9 cellular contexts compared by ENCODE assay signal in the genomic region with DNA sequence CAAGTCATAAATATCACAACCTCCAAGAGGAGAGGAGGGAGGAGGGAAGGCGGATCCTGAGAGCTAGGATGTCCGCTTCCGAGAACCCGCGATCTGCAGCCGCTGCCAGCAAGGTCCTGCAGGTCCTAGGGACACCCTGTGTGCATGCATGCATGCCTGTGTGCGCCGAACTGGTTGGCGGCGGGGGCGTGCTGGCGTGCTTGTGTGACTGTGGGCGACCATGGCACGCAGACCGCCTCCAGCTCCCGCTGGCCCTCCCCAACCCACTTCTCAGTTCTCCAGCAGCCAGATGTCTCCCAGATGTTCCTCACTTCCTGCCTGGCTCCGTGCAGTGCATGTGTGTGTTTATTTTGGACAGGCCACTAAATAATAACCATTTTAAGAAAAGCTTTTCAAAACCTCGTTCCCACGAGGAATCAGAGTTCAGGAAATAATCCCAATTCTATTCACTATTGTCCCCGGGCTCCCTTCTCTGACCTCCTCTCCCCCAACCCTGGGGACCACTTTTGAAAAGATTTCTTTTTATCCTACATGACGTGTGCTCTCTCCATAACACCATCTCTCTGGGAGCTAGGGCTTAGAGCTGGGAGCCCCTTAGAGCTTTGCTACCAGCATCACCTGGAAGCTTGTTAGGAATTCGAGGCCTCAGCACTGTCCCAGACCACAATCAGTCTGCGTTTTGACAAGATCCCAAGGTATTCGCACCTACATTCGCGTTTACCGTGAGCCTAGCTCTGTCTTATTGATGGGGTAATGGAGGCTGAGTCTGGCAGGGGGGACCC. TPM values are rescaled to one million over a fixed set of nuclear protein-coding genes. Genes with fewer than 3 reads are reported as not detected.
A peak's percentile ranks its signal among the peaks of the same experiment; 100 is the strongest.
DNase-seq lines count a peak whose midpoint lies in the region; ATAC-seq and TF ChIP-seq lines count a peak whose summit lies in the region.
"Had no signal": no experiment of that assay in that cellular context is flagged by ENCODE, and none has a peak within 500 bp of the region (broad histone marks: within the 10 kb centered on the region; RNA-seq: fewer than 3 reads in every experiment).

No MANE protein-coding gene starts in this region.

- H3K4me3 Mint-ChIP-seq in activated T-cell treated with anti-CD3 and anti-CD28 coated beads, Interleukin-2, amount 50 U/mL, for 4 hours, result no peak overlapping the region

- ATAC-seq in activated T-cell treated with anti-CD3 and anti-CD28 coated beads, Interleukin-2, amount 50 U/mL, for 4 hours, result no peak

- no peaks in the 10 kb centered on the region for H3K9me3 Mint-ChIP-seq in activated T-cell treated with anti-CD3 and anti-CD28 coated beads, Interleukin-2, amount 50 U/mL, for 4 hours

- peak; percentile 55 for DNase-seq in BE2C
- peak; percentile 98 for DNase-seq in RPMI7951 (ENCODE audit: low read depth)
- peak; percentile 76 to 96 for DNase-seq in fibroblast of lung (ENCODE audit: low read depth in 2 of 2)
- peak; percentile 67 to 76 (median 70) for DNase-seq in ovary
- no peak for DNase-seq in NCI-H1436 treated with DMSO at 0.1 percent for 48 hours (lab: John Stamatoyannopoulos, UW)
- DNase-seq in activated T-cell treated with anti-CD3 and anti-CD28 coated beads, Interleukin-2, amount 50 U/mL, for 4 hours, result no peak
- DNase-seq in NCI-H748 treated with DMSO at 0.1 percent for 48 hours (lab: John Stamatoyannopoulos, UW), result no peak
- no peak for DNase-seq in KG1 (lab: John Stamatoyannopoulos, UW)
- DNase-seq: activated T-cell treated with anti-CD3 and anti-CD28 coated beads, Interleukin-2, amount 50 U/mL, for 48 hours had no signal

- H3K27ac ChIP-seq in fibroblast of lung (ENCODE audit: insufficient read depth, low read length) (peak overlapping the region; percentile 78), ovary (peak overlapping the region; percentile 9 to 69)

- H3K4me1 ChIP-seq in BE2C, result peaks cover 85% of the 10 kb centered on the region
- H3K4me1 ChIP-seq in fibroblast of lung (ENCODE audit: control insufficient read depth, extremely low read depth, insufficient read depth, low read length), result peaks cover 25% of the 10 kb centered on the region
- peaks cover 16% of the 10 kb centered on the region for H3K4me1 ChIP-seq in ovary (ENCODE audit: insufficient read depth)

- H3K27me3 ChIP-seq in BE2C (no peaks in the 10 kb centered on the region), fibroblast of lung (ENCODE audit: control insufficient read depth, insufficient read depth, low read length) (no peaks in the 10 kb centered on the region), ovary (no peaks in the 10 kb centered on the region)

- H3K9me3 ChIP-seq in BE2C, result no peaks in the 10 kb centered on the region
- no peaks in the 10 kb centered on the region for H3K9me3 ChIP-seq in fibroblast of lung (ENCODE audit: control insufficient read depth, insufficient read depth, low read depth, low read length)
- H3K9me3 ChIP-seq in ovary, result no peaks in the 10 kb centered on the region

- H3K79me2 ChIP-seq in fibroblast of lung (ENCODE audit: control insufficient read depth, insufficient read depth, low read length), result no peaks in the 10 kb centered on the region

- TF ChIP-seq EP300 in ovary (IDR thresholded peaks at IDR 0.05), result no peak

- H3K9ac ChIP-seq in fibroblast of lung (ENCODE audit: insufficient read depth, low read length), result no peak overlapping the region

- H3K4me2 ChIP-seq in fibroblast of lung (ENCODE audit: extremely low read depth, insufficient read depth, low read length), result peak overlapping the region; percentile 18

- 7 to 9% (median 7%) methylated on average over 27 of the region's 27 CpGs for WGBS in ovary, 3 donors

- H3K27me3 Mint-ChIP-seq in activated T-cell treated with anti-CD3 and anti-CD28 coated beads, Interleukin-2, amount 50 U/mL, for 4 hours (ENCODE audit: low read depth), result peaks cover 4% of the 10 kb centered on the region

- no peak overlapping the region for H3K4me3 ChIP-seq in BE2C (ENCODE audit: low read depth, low read length)
- H3K4me3 ChIP-seq in fibroblast of lung (replicated peaks in 1 of 4; ENCODE audit: control extremely low read depth in 1 of 4, insufficient read depth in 1 of 4, low read depth in 3 of 4, low read length in 4 of 4), result peak overlapping the region in 2 of 4 experiments; percentile 11 to 46
- H3K4me3 ChIP-seq in ovary, result peak overlapping the region; percentile 29

- TF ChIP-seq POLR2A in ovary (IDR thresholded peaks at IDR 0.05), result no peak

- H4K20me1 ChIP-seq in fibroblast of lung (ENCODE audit: control insufficient read depth, extremely low read depth, insufficient read depth, low read length), result no peaks in the 10 kb centered on the region

- no peaks in the 10 kb centered on the region for H3K36me3 Mint-ChIP-seq in activated T-cell treated with anti-CD3 and anti-CD28 coated beads, Interleukin-2, amount 50 U/mL, for 4 hours (ENCODE audit: insufficient read depth)

- H3K36me3 ChIP-seq in BE2C (peaks cover 39% of the 10 kb centered on the region), fibroblast of lung (ENCODE audit: control insufficient read depth, insufficient read depth, low read length) (no peaks in the 10 kb centered on the region), ovary (no peaks in the 10 kb centered on the region)

- H2AFZ ChIP-seq in fibroblast of lung (ENCODE audit: low read length), result peak overlapping the region; percentile 15

- H3K4me1 Mint-ChIP-seq in activated T-cell treated with anti-CD3 and anti-CD28 coated beads, Interleukin-2, amount 50 U/mL, for 4 hours (ENCODE audit: low read depth), result no peaks in the 10 kb centered on the region

- TF ChIP-seq CTCF in BE2C (IDR thresholded peaks at IDR 0.05; ENCODE audit: low read depth, low read length) (no peak), fibroblast of lung (conservative IDR thresholded peaks at IDR 0.05 in 1 of 2, IDR thresholded peaks at IDR 0.05 in 1 of 2; ENCODE audit: low read depth in 1 of 2, low read length in 2 of 2) (no peak), ovary (IDR thresholded peaks at IDR 0.05) (no peak)

- intact Hi-C loops in ovary (cut with DNase I), result no loop called here

RNA-seq across cellular contexts. Expression of a gene that starts 32.5 kb away (rescaled TPM):
- 181 TPM for polyA plus RNA-seq in BE2C (2012; ENCODE audit: insufficient read depth, insufficient read length, low read depth)
- 19.3 and 25.3 TPM in 2 replicates for total RNA-seq in RPMI7951 (2014; rRNA removed; shearing (Covaris generic))
- total RNA-seq in fibroblast of lung (36.0 and 60.8 TPM in 2 replicates), ovary (10 to 100 TPM in 1 of 7 donors, 1 to 10 TPM in 6; 3.7 to 48.0 (median 6.8) TPM)
- polyA plus RNA-seq in fibroblast of lung (2.5 and 5.5 TPM in 2 replicates), ovary (1 to 10 TPM; 2.7 to 4.2 TPM)
- 4.6 and 8.3 TPM in 2 replicates for polyA plus RNA-seq in fibroblast of lung (2012)
- 15.2 and 25.2 TPM in 2 replicates for polyA minus RNA-seq in fibroblast of lung (ENCODE audit: low replicate concordance)
- under 1 TPM; 0.26 to 0.43 (median 0.35) TPM for total RNA-seq in activated T-cell treated with anti-CD3 and anti-CD28 coated beads, Interleukin-2, amount 50 U/mL, for 4 hours

Comparison
In these comparisons a context has a peak if more than half of its experiments do, and no peak if none do; other contexts are left out.
1. DNase-seq: peak in BE2C (single experiment), RPMI7951 (single experiment), fibroblast of lung (2 of 2) and ovary (5 of 5); none in NCI-H1436 treated with DMSO at 0.1 percent for 48 hours (single experiment), activated T-cell treated with anti-CD3 and anti-CD28 coated beads, Interleukin-2, amount 50 U/mL, for 4 hours (single experiment), NCI-H748 treated with DMSO at 0.1 percent for 48 hours (single experiment) and KG1 (single experiment).